13 cellular contexts compared by ENCODE assay signal in genomic region chr18:7020995-7021777, GRCh38.
DNase-seq lines count a peak whose midpoint lies in the region; ATAC-seq, FAIRE-seq and TF ChIP-seq lines count a peak whose summit lies in the region.
"Had no signal": no experiment of that assay in that cellular context is flagged by ENCODE, and none has a peak within 500 bp of the region (broad histone marks: within the 10 kb centered on the region; RNA-seq: fewer than 3 reads in every experiment).

No MANE protein-coding gene starts in this region.

- H3K9me3 Mint-ChIP-seq in chondrocyte (ENCODE audit: low read depth): no peaks in the 10 kb centered on the region
- H3K9me3 Mint-ChIP-seq in activated CD8-positive, alpha-beta memory T cell treated with anti-CD3 and anti-CD28 coated beads, Interleukin-2, amount 10 ng/mL, durations not matched to agents 7 days and 5 days (ENCODE audit: low read depth): peaks cover 10% of the 10 kb centered on the region
- H3K9me3 Mint-ChIP-seq in activated CD8-positive, alpha-beta T cell treated with anti-CD3 and anti-CD28 coated beads for 36 hours: no peaks in the 10 kb centered on the region

- peaks cover 8% of the 10 kb centered on the region; the same call in 1 of the 2 replicates for H3K36me3 ChIP-seq in iPS DF 6.9 (ENCODE audit: control insufficient read depth, insufficient read depth, low read length)
- H3K36me3 ChIP-seq: BLaER1 had no signal

- no peak overlapping the region for H3K4me3 Mint-ChIP-seq in chondrocyte (ENCODE audit: unreplicated experiment)
- H3K4me3 Mint-ChIP-seq in activated CD8-positive, alpha-beta memory T cell treated with anti-CD3 and anti-CD28 coated beads, Interleukin-2, amount 10 ng/mL, durations not matched to agents 7 days and 5 days: no peak overlapping the region
- H3K4me3 Mint-ChIP-seq in activated CD8-positive, alpha-beta T cell treated with anti-CD3 and anti-CD28 coated beads for 36 hours: no peak overlapping the region

- no peak overlapping the region for H3K27ac ChIP-seq in iPS DF 6.9 (ENCODE audit: low read length)
- H3K27ac ChIP-seq: 22Rv1, BLaER1 had no signal

- TF ChIP-seq POLR2A in lower leg skin (IDR thresholded peaks at IDR 0.05): no peak

- peaks cover 6% of the 10 kb centered on the region for H3K4me1 Mint-ChIP-seq in chondrocyte (ENCODE audit: low read depth)
- H3K4me1 Mint-ChIP-seq in activated CD8-positive, alpha-beta memory T cell treated with anti-CD3 and anti-CD28 coated beads, Interleukin-2, amount 10 ng/mL, durations not matched to agents 7 days and 5 days: no peaks in the 10 kb centered on the region
- H3K4me1 Mint-ChIP-seq in activated CD8-positive, alpha-beta T cell treated with anti-CD3 and anti-CD28 coated beads for 36 hours (ENCODE audit: low read depth): no peaks in the 10 kb centered on the region

- no peaks in the 10 kb centered on the region for H3K4me1 ChIP-seq in iPS DF 6.9 (ENCODE audit: control insufficient read depth, insufficient read depth, low read length)
- H3K4me1 ChIP-seq: BLaER1 had no signal

- H3K27ac Mint-ChIP-seq in chondrocyte (ENCODE audit: unreplicated experiment): no peak overlapping the region
- no peak overlapping the region for H3K27ac Mint-ChIP-seq in activated CD8-positive, alpha-beta memory T cell treated with anti-CD3 and anti-CD28 coated beads, Interleukin-2, amount 10 ng/mL, durations not matched to agents 7 days and 5 days
- no peak overlapping the region for H3K27ac Mint-ChIP-seq in activated CD8-positive, alpha-beta T cell treated with anti-CD3 and anti-CD28 coated beads for 36 hours

- no peak for ATAC-seq in activated CD8-positive, alpha-beta memory T cell treated with anti-CD3 and anti-CD28 coated beads, Interleukin-2, amount 10 ng/mL, durations not matched to agents 7 days and 5 days
- ATAC-seq in activated CD8-positive, alpha-beta T cell treated with anti-CD3 and anti-CD28 coated beads for 36 hours: no peak

- no peaks in the 10 kb centered on the region for H3K36me3 Mint-ChIP-seq in chondrocyte (ENCODE audit: low read depth)
- no peaks in the 10 kb centered on the region for H3K36me3 Mint-ChIP-seq in activated CD8-positive, alpha-beta memory T cell treated with anti-CD3 and anti-CD28 coated beads, Interleukin-2, amount 10 ng/mL, durations not matched to agents 7 days and 5 days
- no peaks in the 10 kb centered on the region for H3K36me3 Mint-ChIP-seq in activated CD8-positive, alpha-beta T cell treated with anti-CD3 and anti-CD28 coated beads for 36 hours (ENCODE audit: low read depth)

- CTCF ChIA-PET in activated CD8-positive, alpha-beta memory T cell treated with anti-CD3 and anti-CD28 coated beads, Interleukin-2, amount 10 ng/mL, durations not matched to agents 7 days and 5 days (lab: Charles Lee): no interaction called here
- CTCF ChIA-PET in activated CD8-positive, alpha-beta T cell treated with anti-CD3 and anti-CD28 coated beads for 36 hours (lab: Charles Lee): interaction anchor here (1.0 to 1.3 kb wide), 2 partner anchors 14 to 100 kb away, joined by 3 read pairs; no protein-coding TSS in a partner anchor

- intact Hi-C loops in activated CD8-positive, alpha-beta T cell treated with anti-CD3 and anti-CD28 coated beads for 36 hours (cut with micrococcal nuclease): loop anchor here (10.0 kb wide), 1 partner anchor 46 kb away; no protein-coding TSS in a partner anchor
- intact Hi-C loops in lower leg skin (cut with DNase I; ENCODE audit: low total_unique reads): loop anchor here (1.0 to 10.0 kb wide), 2 partner anchors 40 to 106 kb away; no protein-coding TSS in a partner anchor

- POLR2A ChIA-PET in activated CD8-positive, alpha-beta T cell treated with anti-CD3 and anti-CD28 coated beads for 36 hours (lab: Charles Lee): interaction anchor here (0.7 kb wide), 1 partner anchor 73 kb away, joined by 3 read pairs; no protein-coding TSS in a partner anchor

- WGBS in iPS DF 6.9 (ENCODE audit: insufficient coverage, insufficient read length): 100% methylated on average over 1 of the region's 13 CpGs
- 90% methylated on average over 13 of the region's 13 CpGs for WGBS in lower leg skin, 2 donors

- H3K4me3 ChIP-seq in iPS DF 6.9 (ENCODE audit: low read length) (no peak overlapping the region), lower leg skin (ENCODE audit: low read depth, poor library complexity, severe bottlenecking) (no peak overlapping the region)
- H3K4me3 ChIP-seq: BLaER1 had no signal

- no peaks in the 10 kb centered on the region for H3K9me3 ChIP-seq in iPS DF 6.9 (ENCODE audit: control insufficient read depth, insufficient read depth, low read length)
- H3K9me3 ChIP-seq: BLaER1 had no signal

- FAIRE-seq in urothelium cell line (lab: Jason Lieb, UNC): peak; percentile 90

- H3K27me3 ChIP-seq in iPS DF 6.9 (ENCODE audit: control insufficient read depth, insufficient read depth, low read length): no peaks in the 10 kb centered on the region
- H3K27me3 ChIP-seq: BLaER1 had no signal

- DNase-seq in DMS53 (lab: John Stamatoyannopoulos, UW) (peak; percentile 17), DMS53 treated with DMSO at 0.1 percent for 48 hours (lab: John Stamatoyannopoulos, UW; ENCODE audit: unreplicated experiment) (no peak), chondrocyte (ENCODE audit: low spot score) (no peak), iPS DF 6.9 (ENCODE audit: low read depth, low spot score) (peak; percentile 9), urothelium cell line (ENCODE audit: low spot score) (no peak), lower leg skin (ENCODE audit: low spot score in 2 of 2) (no peak)
- DNase-seq in activated CD8-positive, alpha-beta memory T cell treated with anti-CD3 and anti-CD28 coated beads, Interleukin-2, amount 10 ng/mL, durations not matched to agents 7 days and 5 days: no peak
- no peak for DNase-seq in activated CD8-positive, alpha-beta T cell treated with anti-CD3 and anti-CD28 coated beads for 36 hours
- DNase-seq: NCI-H345, NCI-H526 treated with DMSO at 0.1 percent for 48 hours, PC-3 had no signal

- no peaks in the 10 kb centered on the region for H3K27me3 Mint-ChIP-seq in chondrocyte (ENCODE audit: low read depth)
- H3K27me3 Mint-ChIP-seq in activated CD8-positive, alpha-beta memory T cell treated with anti-CD3 and anti-CD28 coated beads, Interleukin-2, amount 10 ng/mL, durations not matched to agents 7 days and 5 days: no peaks in the 10 kb centered on the region
- H3K27me3 Mint-ChIP-seq in activated CD8-positive, alpha-beta T cell treated with anti-CD3 and anti-CD28 coated beads for 36 hours: no peaks in the 10 kb centered on the region

- TF ChIP-seq CTCF in chondrocyte (IDR thresholded peaks at IDR 0.05) (peak; percentile 21), lower leg skin (IDR thresholded peaks at IDR 0.05) (no peak)
- no peak for TF ChIP-seq CTCF in activated CD8-positive, alpha-beta T cell treated with anti-CD3 and anti-CD28 coated beads for 36 hours (IDR thresholded peaks at IDR 0.05)

Comparison
In these comparisons a context has a peak if more than half of its experiments do, and no peak if none do; other contexts are left out.
1. DNase-seq: peak in DMS53 (single experiment) and iPS DF 6.9 (single experiment); none in DMS53 treated with DMSO at 0.1 percent for 48 hours (single experiment), chondrocyte (single experiment), urothelium cell line (single experiment), activated CD8-positive, alpha-beta memory T cell treated with anti-CD3 and anti-CD28 coated beads, Interleukin-2, amount 10 ng/mL, durations not matched to agents 7 days and 5 days (single experiment), activated CD8-positive, alpha-beta T cell treated with anti-CD3 and anti-CD28 coated beads for 36 hours (single experiment) and lower leg skin (0 of 2).